8 cellular contexts compared by ENCODE assay signal in the genomic region with DNA sequence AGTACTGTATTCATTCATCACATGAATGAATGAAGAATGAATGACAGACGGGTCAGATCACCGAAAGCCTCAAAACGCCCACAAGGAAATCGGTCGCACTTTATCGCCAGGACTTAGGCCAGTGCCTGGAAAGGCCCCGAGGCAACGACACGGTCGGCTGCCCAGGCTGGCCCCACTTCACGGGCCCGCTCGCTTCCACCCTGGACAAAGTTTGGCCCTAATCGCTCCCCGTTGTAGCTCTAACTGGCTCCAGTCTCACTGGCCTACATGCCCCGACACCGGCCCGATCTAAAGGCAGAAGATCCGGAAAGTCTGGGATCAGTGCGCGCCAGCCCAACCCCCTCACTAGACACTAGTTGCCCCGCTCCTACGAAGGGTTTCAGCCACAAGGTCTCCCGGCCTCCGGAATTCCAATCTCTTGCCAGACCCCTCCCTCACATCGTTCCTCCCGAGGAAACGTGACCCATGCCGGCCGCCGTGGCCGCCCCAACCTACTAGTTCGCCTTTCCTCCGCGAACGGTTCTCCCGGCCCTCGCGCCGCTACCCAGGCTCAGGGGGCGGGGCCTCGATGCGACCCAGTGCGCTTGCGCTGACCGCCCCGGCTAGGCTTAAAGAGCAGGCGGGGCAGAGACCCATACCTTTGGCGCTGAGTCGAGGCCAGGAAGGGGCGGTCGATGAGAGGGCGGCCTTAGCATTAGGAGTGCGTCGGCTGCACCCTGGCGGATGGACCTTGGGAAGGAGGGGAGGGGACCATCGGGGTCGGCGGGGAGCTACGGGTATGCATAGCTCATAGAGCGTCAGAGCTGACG. TPM values are rescaled to one million over a fixed set of nuclear protein-coding genes. Genes with fewer than 3 reads are reported as not detected.
DNase-seq lines count a peak whose midpoint lies in the region; ATAC-seq and TF ChIP-seq lines count a peak whose summit lies in the region.

A gene (minus strand): TSS at position 575 of the 809 bp plus-strand sequence. CDS start 3,954 bp downstream, outside the sequence.
A gene (plus strand): TSS at position 637 of the 809 bp plus-strand sequence. CDS start 22,138 bp downstream, outside the sequence.

- H3K9me3 Mint-ChIP-seq in T-cell, result no peaks in the 10 kb centered on the region

- peak within 1 kb of the TSS; percentile 90 to 97 (median 95) for H3K4me3 Mint-ChIP-seq in T-cell

- intact Hi-C loops in left cardiac atrium (cut with DNase I) (loop anchor here (2.0 to 5.0 kb wide), 2 partner anchors 81 to 83 kb away; a partner anchor contains a TSS), posterior vena cava (cut with DNase I) (loop anchor here in 1 of 2 donors (2.0 kb wide), 1 partner anchor 81 kb away; no protein-coding TSS in a partner anchor), upper lobe of right lung (cut with DNase I) (loop anchor here (5.0 kb wide), 1 partner anchor 83 kb away; a partner anchor contains a TSS)

- no peaks in the 10 kb centered on the region for H3K9me3 ChIP-seq in upper lobe of right lung

- peaks cover 29 to 33% (median 30%) of the 10 kb centered on the region in 3 donors for H3K4me1 Mint-ChIP-seq in T-cell

- peak within 1 kb of the TSS; percentile 87 for H3K27ac ChIP-seq in upper lobe of right lung

- no peaks in the 10 kb centered on the region for H3K27me3 Mint-ChIP-seq in T-cell

- CTCF ChIA-PET in T-cell (lab: Charles Lee), result interaction anchor here in 1 of 2 donors (0.6 to 1.9 kb wide), 5 partner anchors 12 to 296 kb away, joined by 4 to 9 read pairs (median 4); a partner anchor contains a TSS

- H3K27ac Mint-ChIP-seq in T-cell, result peak within 1 kb of the TSS; percentile 83 to 97

- peak; percentile 98 for DNase-seq in GM13976 (ENCODE audit: low spot score)
- DNase-seq in NCI-H146 (lab: John Stamatoyannopoulos, UW), result peak; percentile 99
- peak; percentile 84 to 98 (median 93) for DNase-seq in T-cell
- DNase-seq in amniotic stem cell (lab: John Stamatoyannopoulos, UW), result peak; percentile 88
- DNase-seq in left cardiac atrium, result peak; percentile 98
- peak; percentile 100 for DNase-seq in posterior vena cava (ENCODE audit: low spot score)
- DNase-seq in upper lobe of right lung, result peak; percentile 99

- peaks cover 12% of the 10 kb centered on the region for H3K4me1 ChIP-seq in upper lobe of right lung

- peak within 1 kb of the TSS; percentile 66 for H3K4me3 ChIP-seq in upper lobe of right lung

- H3K36me3 ChIP-seq in upper lobe of right lung, result peaks cover 7% of the 10 kb centered on the region

- no peaks in the 10 kb centered on the region for H3K36me3 Mint-ChIP-seq in T-cell

- in situ Hi-C loops in GM13976 (cut with MboI; ENCODE audit: low sequenced_read_pairs, unreplicated experiment), result no loop called here

- TF ChIP-seq CTCF in GM13976 (IDR thresholded peaks at IDR 0.05; ENCODE audit: borderline replicate concordance, control extremely low read depth, extremely low read depth, insufficient read depth, missing control alignments) (peak; percentile 41), upper lobe of right lung (IDR thresholded peaks at IDR 0.05) (peak; percentile 47)

- H3K27me3 ChIP-seq in upper lobe of right lung, result no peaks in the 10 kb centered on the region

- ATAC-seq in HG02870 (IDR thresholded peaks at IDR 0.05; ENCODE audit: unreplicated experiment), result peak; percentile 79
- ATAC-seq in T-cell (replicated peaks in 1 of 4), result peak; percentile 93 to 98 (median 98)
- peak; percentile 98 for ATAC-seq in left cardiac atrium
- peak; percentile 98 for ATAC-seq in upper lobe of right lung

- POLR2A ChIA-PET in T-cell (lab: Charles Lee), result interaction anchor here (0.5 to 1.0 kb wide), 4 partner anchors 14 to 389 kb away, joined by 3 to 6 read pairs (median 4); no protein-coding TSS in a partner anchor

RNA-seq across cellular contexts. Expression of the first gene that starts in this region (rescaled TPM):
- 10 to 100 TPM; 29.4 to 45.9 (median 42.3) TPM for total RNA-seq in T-cell
- total RNA-seq in left cardiac atrium, result 10 to 100 TPM; 20.1 to 27.2 TPM
- 10 to 100 TPM; 23.2 to 25.5 TPM for total RNA-seq in posterior vena cava
- total RNA-seq in upper lobe of right lung, result 30.0 TPM

RNA-seq across cellular contexts. Expression of the second gene that starts in this region (rescaled TPM):
- total RNA-seq in T-cell (under 1 TPM; 0.48 to 0.76 (median 0.67) TPM), left cardiac atrium (10 to 100 TPM; 82.3 to 89.0 TPM), posterior vena cava (under 1 TPM; 0.42 to 0.57 TPM), upper lobe of right lung (1.8 TPM)

Comparison
In these comparisons a context has a peak if more than half of its experiments do, and no peak if none do; other contexts are left out.
1. Peak in every context shown above with its lines: DNase-seq, ATAC-seq, H3K4me3 ChIP-seq and H3K27ac ChIP-seq.
2. RNA of the second gene that starts in this region (total RNA-seq): 82.3 to 89.0 TPM in left cardiac atrium; 1.8 TPM in upper lobe of right lung (single experiment), 0.48 to 0.76 TPM in T-cell and 0.42 to 0.57 TPM in posterior vena cava; every median in the first group is over 10 times any median in the second.